In genomic region chr3:112498916-112499315, GRCh38 we compare ENCODE assay signal across 12 cellular contexts. TPM values are rescaled to one million over a fixed set of nuclear protein-coding genes. Genes with fewer than 3 reads are reported as not detected.
DNase-seq lines count a peak whose midpoint lies in the region; ATAC-seq and TF ChIP-seq lines count a peak whose summit lies in the region.
"Had no signal": no experiment of that assay in that cellular context is flagged by ENCODE, and none has a peak within 500 bp of the region (broad histone marks: within the 10 kb centered on the region; RNA-seq: fewer than 3 reads in every experiment).

No MANE protein-coding gene starts in this region.

- H3K27me3 Mint-ChIP-seq in MCF 10A (ENCODE audit: insufficient read depth, unreplicated experiment): no peaks in the 10 kb centered on the region
- no peaks in the 10 kb centered on the region for H3K27me3 Mint-ChIP-seq in endodermal cell (ENCODE audit: insufficient read depth)

- H3K9me3 ChIP-seq in effector memory CD4-positive, alpha-beta T cell (ENCODE audit: control insufficient read depth, low read length): no peaks in the 10 kb centered on the region
- H3K9me3 ChIP-seq in gastroesophageal sphincter (no peaks in the 10 kb centered on the region), endodermal cell (ENCODE audit: control insufficient read depth, low read length) (no peaks in the 10 kb centered on the region)
- H3K9me3 ChIP-seq: body of pancreas had no signal

- H3K36me3 Mint-ChIP-seq in MCF 10A (ENCODE audit: insufficient read depth, unreplicated experiment): no peaks in the 10 kb centered on the region
- peaks cover 8% of the 10 kb centered on the region for H3K36me3 Mint-ChIP-seq in endodermal cell (ENCODE audit: low read depth)

- H3K4me3 Mint-ChIP-seq in MCF 10A (ENCODE audit: unreplicated experiment) (no peak overlapping the region), endodermal cell (no peak overlapping the region)

- H3K4me1 Mint-ChIP-seq in MCF 10A (ENCODE audit: insufficient read depth, unreplicated experiment) (no peaks in the 10 kb centered on the region), endodermal cell (no peaks in the 10 kb centered on the region)

- peak overlapping the region; percentile 77 for H3K4me3 ChIP-seq in effector memory CD4-positive, alpha-beta T cell (ENCODE audit: insufficient read depth, low read depth, low read length, poor library complexity, severe bottlenecking)
- H3K4me3 ChIP-seq in gastroesophageal sphincter (no peak overlapping the region), endodermal cell (ENCODE audit: low read length) (no peak overlapping the region)
- H3K4me3 ChIP-seq: body of pancreas had no signal

- H3K9ac ChIP-seq in endodermal cell (ENCODE audit: extremely low read depth, low read length, poor library complexity, severe bottlenecking): no peak overlapping the region

- ATAC-seq in GM18498 (IDR thresholded peaks at IDR 0.05; ENCODE audit: unreplicated experiment) (peak; percentile 32), GM21423 (IDR thresholded peaks at IDR 0.05; ENCODE audit: unreplicated experiment) (peak; percentile 19), HG03280 (IDR thresholded peaks at IDR 0.05; ENCODE audit: unreplicated experiment) (peak; percentile 36), gastroesophageal sphincter (no peak)
- ATAC-seq: body of pancreas had no signal

- intact Hi-C loops in MCF 10A (cut with micrococcal nuclease): no loop called here

- POLR2A ChIA-PET in MCF 10A (lab: Yijun Ruan, JAX): no interaction called here

- CTCF ChIA-PET in MCF 10A (lab: Yijun Ruan, JAX): interaction anchor here (0.9 kb wide), 1 partner anchor 164 kb away, joined by 3 read pairs; no protein-coding TSS in a partner anchor

- H3K27ac ChIP-seq in effector memory CD4-positive, alpha-beta T cell (ENCODE audit: insufficient read depth, low read length, poor library complexity, severe bottlenecking): peak overlapping the region; percentile 66
- no peak overlapping the region for H3K27ac ChIP-seq in gastroesophageal sphincter
- no peak overlapping the region for H3K27ac ChIP-seq in endodermal cell (ENCODE audit: low read depth, low read length)
- H3K27ac ChIP-seq: body of pancreas had no signal

- peaks cover 6% of the 10 kb centered on the region for H3K4me1 ChIP-seq in effector memory CD4-positive, alpha-beta T cell (ENCODE audit: control insufficient read depth, insufficient read depth, low read length, poor library complexity, severe bottlenecking)
- H3K4me1 ChIP-seq in gastroesophageal sphincter (no peaks in the 10 kb centered on the region), endodermal cell (ENCODE audit: control insufficient read depth, insufficient read depth, low read length) (no peaks in the 10 kb centered on the region)
- H3K4me1 ChIP-seq: body of pancreas had no signal

- TF ChIP-seq CTCF in gastroesophageal sphincter (IDR thresholded peaks at IDR 0.05): no peak
- no peak for TF ChIP-seq CTCF in MCF 10A (IDR thresholded peaks at IDR 0.05; ENCODE audit: unreplicated experiment)
- no peak for TF ChIP-seq CTCF in endodermal cell (conservative IDR thresholded peaks at IDR 0.05)

- H3K9me3 Mint-ChIP-seq in MCF 10A (ENCODE audit: unreplicated experiment) (no peaks in the 10 kb centered on the region), endodermal cell (peaks cover 7% of the 10 kb centered on the region)

- H3K27ac Mint-ChIP-seq in MCF 10A (ENCODE audit: low read depth, unreplicated experiment): no peak overlapping the region
- H3K27ac Mint-ChIP-seq in endodermal cell: no peak overlapping the region

- DNase-seq in effector memory CD4-positive, alpha-beta T cell: no peak
- DNase-seq in MCF 10A (ENCODE audit: unreplicated experiment) (no peak), DMS 273 treated with DMSO at 0.1 percent for 48 hours (lab: John Stamatoyannopoulos, UW) (no peak), endodermal cell (no peak)
- DNase-seq: body of pancreas, DMS79, NCI-H526 treated with DMSO at 0.1 percent for 48 hours had no signal

- H3K27me3 ChIP-seq in effector memory CD4-positive, alpha-beta T cell (replicated peaks; ENCODE audit: control insufficient read depth, insufficient read depth, low read length, poor library complexity, severe bottlenecking): no peaks in the 10 kb centered on the region
- H3K27me3 ChIP-seq in gastroesophageal sphincter (no peaks in the 10 kb centered on the region), endodermal cell (ENCODE audit: control insufficient read depth, insufficient read depth, low read length, poor library complexity, severe bottlenecking) (no peaks in the 10 kb centered on the region)
- H3K27me3 ChIP-seq: body of pancreas had no signal

- TF ChIP-seq POLR2A in gastroesophageal sphincter (IDR thresholded peaks at IDR 0.05): no peak

- 81 to 85% methylated on average over 7 to 8 of the region's 8 CpGs for WGBS in gastroesophageal sphincter (ENCODE audit: low coverage in 1 of 2), 2 donors
- WGBS in endodermal cell (ENCODE audit: insufficient coverage in 1 of 2, insufficient read length in 1 of 2), 2 experiments: 92 to 96% methylated on average over 4 to 8 of the region's 8 CpGs

- no peaks in the 10 kb centered on the region for H3K36me3 ChIP-seq in effector memory CD4-positive, alpha-beta T cell (ENCODE audit: control insufficient read depth, insufficient read depth, low read length)
- H3K36me3 ChIP-seq in gastroesophageal sphincter (no peaks in the 10 kb centered on the region), endodermal cell (ENCODE audit: control insufficient read depth, insufficient read depth, low read length) (no peaks in the 10 kb centered on the region)

- TF ChIP-seq EP300 in gastroesophageal sphincter (IDR thresholded peaks at IDR 0.05): no peak

- BruUV-seq in MCF 10A (replicated peaks; lab: Mats Ljungman, UMichigan): no TSS peak

RNA-seq across cellular contexts. Expression of gene BTLA, which starts 0.4 kb away (rescaled TPM):
- total RNA-seq in gastroesophageal sphincter (1 to 10 TPM in 1 of 4 donors, under 1 TPM in 1, not detected in 2; 0.08 to 1.8 TPM), MCF 10A (2022) (not detected in 2 replicates), endodermal cell (not detected)
- not detected for polyA plus RNA-seq in endodermal cell (2013, experiment 1 of 2)
- not detected for polyA plus RNA-seq in endodermal cell (2013, experiment 2 of 2)
- total RNA-seq: body of pancreas, fibroblast of villous mesenchyme had no signal
